In the genomic region with DNA sequence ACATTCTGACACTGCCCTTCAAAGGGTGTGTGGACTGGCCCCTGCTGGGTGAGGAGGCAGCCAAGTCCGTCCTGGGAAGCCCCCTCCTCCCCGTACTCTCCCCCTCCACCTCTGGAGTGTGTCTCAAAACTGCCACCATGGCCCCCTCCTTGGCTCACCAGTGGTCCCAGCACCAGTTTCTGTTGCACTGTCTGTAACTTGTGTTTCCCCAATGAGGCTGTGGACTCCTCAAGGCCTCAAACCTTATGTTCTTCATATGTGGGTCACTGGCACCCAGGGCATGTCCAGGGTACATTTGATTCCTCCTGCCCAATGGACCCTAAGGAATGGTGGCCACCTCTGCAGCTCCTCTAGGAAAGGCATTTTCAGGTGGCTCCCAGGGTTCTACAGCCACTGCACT, we compare ENCODE assay signal across 28 cellular contexts.
"Had no signal": no experiment of that assay in that cellular context is flagged by ENCODE, and none has a peak within 500 bp of the region (broad histone marks: within the 10 kb centered on the region; RNA-seq: fewer than 3 reads in every experiment).

No MANE protein-coding gene starts in this region.

- DNase-seq: activated CD4-positive, alpha-beta memory T cell treated with anti-CD3 and anti-CD28 coated beads, Interleukin-2, amount 10 ng/mL, durations not matched to agents 7 days and 5 days; activated CD4-positive, alpha-beta T cell treated with anti-CD3 and anti-CD28 coated beads for 1 hour; activated CD4-positive, alpha-beta T cell treated with anti-CD3 and anti-CD28 coated beads for 4 hours; activated CD4-positive, alpha-beta T cell treated with anti-CD3 and anti-CD28 coated beads, Interleukin-2, amount 10 ng/mL, durations not matched to agents 7 days and 5 days; activated CD4-positive, alpha-beta T cell treated with anti-CD3 and anti-CD28 coated beads, Interleukin-2, amount 50 U/mL, for 4 hours; activated CD4-positive, CD25-positive, alpha-beta regulatory T cell; activated CD8-positive, alpha-beta memory T cell treated with anti-CD3 and anti-CD28 coated beads, Interleukin-2, amount 50 U/mL, for 48 hours; activated effector memory CD4-positive, alpha-beta T cell treated with anti-CD3 and anti-CD28 coated beads, Interleukin-2, amount 50 U/mL, for 16 hours; activated naive CD4-positive, alpha-beta T cell treated with anti-CD3 and anti-CD28 coated beads for 36 hours; activated naive CD8-positive, alpha-beta T cell treated with anti-CD3 and anti-CD28 coated beads for 36 hours; activated naive CD8-positive, alpha-beta T cell treated with anti-CD3 and anti-CD28 coated beads, Interleukin-2, amount 50 U/mL, for 24 hours; activated T-cell treated with anti-CD3 and anti-CD28 coated beads for 4 hours; activated T-cell treated with anti-CD3 and anti-CD28 coated beads, Interleukin-2, amount 50 U/mL, for 24 hours; adrenal gland; amygdala; aorta; body of pancreas; cortex of kidney; dermis blood vessel endothelial cell; effector CD4-positive, alpha-beta T cell; effector memory CD8-positive, alpha-beta T cell; erythroblast; foreskin keratinocyte; gastrocnemius medialis; glutamatergic neuron; T-helper 2 cell had no signal

- FAIRE-seq: colon had no signal

- H3K4me3 ChIP-seq: adrenal gland, body of pancreas, esophagus muscularis mucosa, gastrocnemius medialis had no signal

- H3K9me3 ChIP-seq: adrenal gland, body of pancreas, esophagus muscularis mucosa, gastrocnemius medialis had no signal

- H3K36me3 ChIP-seq: adrenal gland, esophagus muscularis mucosa, gastrocnemius medialis had no signal

- H3K27me3 ChIP-seq: adrenal gland, body of pancreas, esophagus muscularis mucosa had no signal

- H3K27ac ChIP-seq: adrenal gland, body of pancreas, esophagus muscularis mucosa, foreskin keratinocyte, gastrocnemius medialis had no signal

- H3K4me1 ChIP-seq: adrenal gland, body of pancreas, esophagus muscularis mucosa, foreskin keratinocyte, gastrocnemius medialis had no signal
